Comparison of ENCODE assay signal across 11 cellular contexts in genomic region chr1:244350027-244350426, GRCh38.
DNase-seq lines count a peak whose midpoint lies in the region; ATAC-seq and TF ChIP-seq lines count a peak whose summit lies in the region.
"Had no signal": no experiment of that assay in that cellular context is flagged by ENCODE, and none has a peak within 500 bp of the region (broad histone marks: within the 10 kb centered on the region; RNA-seq: fewer than 3 reads in every experiment).

No MANE protein-coding gene starts in this region.

- intact Hi-C loops in body of pancreas (cut with DNase I): no loop called here

- no peak for DNase-seq in NCI-H1694 (lab: John Stamatoyannopoulos, UW)
- DNase-seq in body of pancreas: no peak
- DNase-seq in HuH-7 (ENCODE audit: low spot score): no peak
- DNase-seq: foreskin keratinocyte, NCI-H446 had no signal

- peaks cover 11% of the 10 kb centered on the region for H3K4me1 ChIP-seq in body of pancreas
- H3K4me1 ChIP-seq: prostate gland had no signal

- TF ChIP-seq CTCF in body of pancreas (IDR thresholded peaks at IDR 0.05): no peak

- no peak overlapping the region for H3K4me3 ChIP-seq in body of pancreas
- H3K4me3 ChIP-seq: prostate gland had no signal

- H3K9me3 ChIP-seq in body of pancreas: no peaks in the 10 kb centered on the region
- H3K9me3 ChIP-seq: prostate gland had no signal

- no peaks in the 10 kb centered on the region for H3K36me3 ChIP-seq in body of pancreas (replicated peaks in 1 of 2; ENCODE audit: insufficient read depth in 1 of 2, low read depth in 2 of 2)
- H3K36me3 ChIP-seq: prostate gland had no signal

- no peaks in the 10 kb centered on the region for H3K27me3 ChIP-seq in body of pancreas
- H3K27me3 ChIP-seq: foreskin keratinocyte had no signal

- 80 to 81% methylated on average over 6 of the region's 6 CpGs for WGBS in body of pancreas, 2 donors

- ATAC-seq in GM18873 (IDR thresholded peaks at IDR 0.05; ENCODE audit: low FRiP score, unreplicated experiment): peak; percentile 79
- ATAC-seq in GM21737 (IDR thresholded peaks at IDR 0.05; ENCODE audit: unreplicated experiment): peak; percentile 74
- ATAC-seq in HG03571 (IDR thresholded peaks at IDR 0.05; ENCODE audit: unreplicated experiment): peak; percentile 56
- peak; percentile 25 for ATAC-seq in esophagus mucosa
- ATAC-seq in body of pancreas: no peak
- no peak for ATAC-seq in HG03196 (IDR thresholded peaks at IDR 0.05; ENCODE audit: unreplicated experiment)
- ATAC-seq: foreskin keratinocyte had no signal

- TF ChIP-seq POLR2A in body of pancreas (IDR thresholded peaks at IDR 0.05): no peak

- H3K27ac ChIP-seq in body of pancreas: no peak overlapping the region
- H3K27ac ChIP-seq: foreskin keratinocyte, prostate gland had no signal

Comparison
In these comparisons a context has a peak if more than half of its experiments do, and no peak if none do; other contexts are left out.
1. ATAC-seq: peak in GM18873 (single experiment), GM21737 (single experiment), HG03571 (single experiment) and esophagus mucosa (single experiment); none in body of pancreas (single experiment) and HG03196 (single experiment).